In the genomic region with DNA sequence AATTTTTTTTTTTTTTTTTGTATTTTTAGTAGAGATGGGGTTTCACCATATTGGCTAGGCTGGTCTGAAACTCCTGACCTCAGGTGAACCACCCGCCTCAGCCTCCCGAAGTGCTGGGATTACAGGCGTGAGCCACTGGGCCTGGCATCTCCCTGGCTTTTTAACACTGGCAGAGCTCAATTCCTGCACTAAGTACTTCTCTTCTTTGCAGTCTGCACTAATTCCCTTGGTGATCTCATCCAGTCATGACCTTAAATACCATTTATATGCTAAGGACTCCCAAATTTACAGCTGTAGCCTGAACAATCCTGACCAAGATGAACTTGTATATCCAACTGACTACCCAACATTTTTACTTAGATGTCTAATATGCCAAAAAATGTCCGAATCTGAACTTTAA, we compare ENCODE assay signal across 15 cellular contexts. TPM values are rescaled to one million over a fixed set of nuclear protein-coding genes. Genes with fewer than 3 reads are reported as not detected.
DNase-seq lines count a peak whose midpoint lies in the region; ATAC-seq, FAIRE-seq and TF ChIP-seq lines count a peak whose summit lies in the region.
"Had no signal": no experiment of that assay in that cellular context is flagged by ENCODE, and none has a peak within 500 bp of the region (broad histone marks: within the 10 kb centered on the region; RNA-seq: fewer than 3 reads in every experiment).

No MANE protein-coding gene starts in this region.

- ATAC-seq in Right ventricle myocardium inferior (peak; percentile 29), HG02588 (IDR thresholded peaks at IDR 0.05; ENCODE audit: unreplicated experiment) (no peak), HG02938 (IDR thresholded peaks at IDR 0.05; ENCODE audit: unreplicated experiment) (no peak), HG03571 (IDR thresholded peaks at IDR 0.05; ENCODE audit: unreplicated experiment) (no peak)
- ATAC-seq: left colon had no signal

- no peaks in the 10 kb centered on the region for H3K36me3 ChIP-seq in right atrium auricular region

- intact Hi-C loops in Right ventricle myocardium inferior (cut with DNase I): no loop called here

- no peaks in the 10 kb centered on the region for H3K9me3 ChIP-seq in right atrium auricular region
- H3K9me3 ChIP-seq: tibial nerve had no signal

- no peak for TF ChIP-seq CTCF in right atrium auricular region (IDR thresholded peaks at IDR 0.05)

- FAIRE-seq in urothelium cell line (lab: Jason Lieb, UNC): no peak

- peaks cover 0 to 36% of the 10 kb centered on the region in 2 donors for H3K4me1 ChIP-seq in right atrium auricular region

- DNase-seq in Right ventricle myocardium inferior (ENCODE audit: missing footprints) (no peak), right atrium auricular region (ENCODE audit: low spot score) (no peak), dedifferentiated amniotic fluid mesenchymal stem cell (ENCODE audit: extremely low spot score) (peak; percentile 69), kidney tubule cell (ENCODE audit: low spot score) (peak; percentile 14), urothelium cell line (ENCODE audit: low spot score) (no peak)
- DNase-seq: activated CD4-positive, alpha-beta T cell treated with anti-CD3 and anti-CD28 coated beads for 4 hours; effector memory CD4-positive, alpha-beta T cell; left colon; NCI-H774; stimulated activated CD4-positive, alpha-beta T cell treated with anti-CD3 and anti-CD28 coated beads, Interleukin-1b, Interleukin-23, amount 100 ng/mL, for 48 hours had no signal

- no peak overlapping the region for H3K4me3 ChIP-seq in right atrium auricular region
- H3K4me3 ChIP-seq: tibial nerve had no signal

- H3K27me3 ChIP-seq in right atrium auricular region: no peaks in the 10 kb centered on the region
- H3K27me3 ChIP-seq: tibial nerve had no signal

- H3K27ac ChIP-seq in right atrium auricular region: peak overlapping the region in 1 of 2 donors; percentile 12
- H3K27ac ChIP-seq: 22Rv1 had no signal

RNA-seq across cellular contexts. Expression of gene PREPL, which starts 10.2 kb away (rescaled TPM):
- total RNA-seq in Right ventricle myocardium inferior (76.7 TPM), right atrium auricular region (10 to 100 TPM; 71.5 to 98.5 TPM)

RNA-seq across cellular contexts. Expression of gene CAMKMT, which starts 10.7 kb away (rescaled TPM):
- total RNA-seq in Right ventricle myocardium inferior (4.6 TPM), right atrium auricular region (1 to 10 TPM; 3.6 to 4.6 TPM)

Comparison
In these comparisons a context has a peak if more than half of its experiments do, and no peak if none do; other contexts are left out.
1. DNase-seq: peak in dedifferentiated amniotic fluid mesenchymal stem cell (single experiment) and kidney tubule cell (single experiment); none in Right ventricle myocardium inferior (single experiment), right atrium auricular region (single experiment) and urothelium cell line (single experiment).